In the genomic region with DNA sequence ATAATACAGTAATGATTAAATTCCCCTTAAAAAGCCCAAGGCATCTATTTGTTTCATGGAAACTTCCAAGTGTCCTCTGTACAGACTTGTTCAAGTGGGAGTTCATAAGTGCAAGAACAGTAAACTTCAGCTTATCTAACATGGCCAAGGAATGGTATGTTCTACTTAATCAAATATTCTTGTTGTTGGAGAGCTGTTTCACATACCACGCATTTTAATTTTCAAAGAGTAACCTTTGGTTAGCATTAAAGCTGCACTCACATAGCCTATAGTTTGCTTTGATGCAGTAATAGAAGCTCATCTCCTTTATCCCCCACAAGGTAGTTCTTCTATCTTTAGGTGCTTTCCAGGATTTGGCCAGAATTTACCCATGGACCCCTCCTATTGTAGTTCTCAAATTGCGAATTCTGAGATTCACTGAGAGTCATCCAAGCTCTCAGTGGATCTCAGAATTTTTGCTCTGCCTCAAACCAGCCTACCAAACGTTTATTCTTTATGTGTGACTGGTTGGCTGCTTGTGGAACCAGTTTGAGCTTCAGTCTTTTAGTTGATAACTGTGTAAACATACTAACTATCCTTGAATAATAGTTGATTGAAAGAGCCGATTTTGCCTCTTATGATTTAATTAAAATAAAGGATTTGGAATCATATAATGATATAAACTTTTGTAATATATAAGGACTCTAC, we compare ENCODE assay signal across 22 cellular contexts.
A peak's percentile ranks its signal among the peaks of the same experiment; 100 is the strongest.
DNase-seq lines count a peak whose midpoint lies in the region; ATAC-seq, FAIRE-seq and TF ChIP-seq lines count a peak whose summit lies in the region.
"Had no signal": no experiment of that assay in that cellular context is flagged by ENCODE, and none has a peak within 500 bp of the region (broad histone marks: within the 10 kb centered on the region; RNA-seq: fewer than 3 reads in every experiment).

No MANE protein-coding gene starts in this region.

- no peak overlapping the region for H3K4me3 ChIP-seq in HepG2 (replicated peaks in 1 of 3; ENCODE audit: insufficient read depth in 1 of 3, low read depth in 2 of 3, low read length in 3 of 3)
- H3K4me3 ChIP-seq in right lobe of liver, result no peak overlapping the region
- no peak overlapping the region for H3K4me3 ChIP-seq in esophagus squamous epithelium
- no peak overlapping the region for H3K4me3 ChIP-seq in lung
- H3K4me3 ChIP-seq in urinary bladder (ENCODE audit: low read depth, low read length), result no peak overlapping the region
- H3K4me3 ChIP-seq: BLaER1 treated with 17β-estradiol and CSF1 and Interleukin-3, amounts not matched to agents 10 nM and 100 nM; Peyer's patch; SK-N-MC; vagina had no signal

- intact Hi-C loops in HepG2 (cut with micrococcal nuclease; ENCODE audit: unreplicated experiment) (no loop called here), right lobe of liver (cut with DNase I) (no loop called here), esophagus squamous epithelium (cut with DNase I) (no loop called here)

- ATAC-seq in HepG2, result peak; percentile 69
- no peak for ATAC-seq in right lobe of liver
- peak; percentile 74 for ATAC-seq in lung (ENCODE audit: insufficient read depth, low FRiP score)
- no peak for ATAC-seq in GM18502 (IDR thresholded peaks at IDR 0.05; ENCODE audit: poor library complexity, unreplicated experiment)
- ATAC-seq in HG02759 (IDR thresholded peaks at IDR 0.05; ENCODE audit: unreplicated experiment), result no peak

- TF ChIP-seq CTCF in HepG2 (CRISPR knock-in tag; IDR thresholded peaks at IDR 0.05) (no peak), right lobe of liver (IDR thresholded peaks at IDR 0.05) (no peak), esophagus squamous epithelium (IDR thresholded peaks at IDR 0.05) (no peak), lung (IDR thresholded peaks at IDR 0.05; ENCODE audit: control extremely low read depth, extremely low read depth) (no peak)

- peak overlapping the region; percentile 7; the same call in 1 of the 2 replicates for H3K4me2 ChIP-seq in HepG2 (ENCODE audit: low read depth, low read length)
- H3K4me2 ChIP-seq: BLaER1 treated with 17β-estradiol and CSF1 and Interleukin-3, amounts not matched to agents 10 nM and 100 nM had no signal

- no peaks in the 10 kb centered on the region for H3K79me2 ChIP-seq in HepG2 (ENCODE audit: insufficient read depth, low read length)

- TF ChIP-seq EP300 in HepG2 (IDR thresholded peaks at IDR 0.05; ENCODE audit: low read depth in 2 of 2, low read length in 2 of 2), result no peak; a peak in 1 of 4 replicates
- TF ChIP-seq EP300 in HepG2 (CRISPR knock-in tag; IDR thresholded peaks at IDR 0.05; ENCODE audit: borderline replicate concordance), result no peak

- in situ Hi-C loops in HepG2 (cut with HindIII; ENCODE audit: extremely low pct_ligation_motif_present, low pct_unique_long_range_greater_than_20kb), result no loop called here

- no peak for TF ChIP-seq POLR2A in HepG2 (IDR thresholded peaks at IDR 0.05; ENCODE audit: insufficient read depth in 1 of 2, low read depth in 2 of 2, low read length in 2 of 2)
- TF ChIP-seq POLR2A in right lobe of liver (IDR thresholded peaks at IDR 0.05), result no peak
- no peak for TF ChIP-seq POLR2A in esophagus squamous epithelium (IDR thresholded peaks at IDR 0.05)

- no peaks in the 10 kb centered on the region for H3K9me3 ChIP-seq in HepG2 (ENCODE audit: low read length)
- H3K9me3 ChIP-seq in right lobe of liver, result no peaks in the 10 kb centered on the region
- H3K9me3 ChIP-seq in esophagus squamous epithelium, result no peaks in the 10 kb centered on the region
- peaks cover 0 to 2% of the 10 kb centered on the region in 2 donors for H3K9me3 ChIP-seq in lung (ENCODE audit: control insufficient read depth in 2 of 2, insufficient read depth in 1 of 2, low read length in 1 of 2)
- H3K9me3 ChIP-seq: BLaER1 treated with 17β-estradiol and CSF1 and Interleukin-3, amounts not matched to agents 10 nM and 100 nM; Peyer's patch; vagina had no signal

- BruUV-seq in HepG2 (replicated peaks; lab: Mats Ljungman, UMichigan), result no TSS peak

- DNase-seq in HepG2 (ENCODE audit: low spot score), result peak; percentile 58
- no peak for DNase-seq in right lobe of liver
- DNase-seq in esophagus squamous epithelium (lab: John Stamatoyannopoulos, UW), result no peak
- no peak for DNase-seq in lung (ENCODE audit: low spot score)
- no peak for DNase-seq in stimulated activated CD4-positive, alpha-beta T cell treated with anti-CD3 and anti-CD28 coated beads, Interleukin-2, amount 100 ng/mL, for 48 hours
- DNase-seq: activated CD4-positive, alpha-beta T cell treated with anti-CD3 and anti-CD28 coated beads, Interleukin-2, amount 50 U/mL, for 1 hour; cortex of kidney; head of caudate nucleus; IMR-90; NCI-H1417; NCI-H2107; NCI-H510A treated with DMSO at 0.1 percent for 48 hours; NK-92 treated with Interleukin-12 subunit alpha and Interleukin-12 subunit beta, amount 100 ng/mL, for 24 hours; Peyer's patch; stimulated activated CD4-positive, alpha-beta T cell treated with anti-CD3 and anti-CD28 coated beads, Interleukin-12 subunit alpha, Interleukin-12 subunit beta, amount 100 ng/mL, for 4 hours had no signal

- no peaks in the 10 kb centered on the region for H4K20me1 ChIP-seq in HepG2 (ENCODE audit: insufficient read depth, low read length)
- H4K20me1 ChIP-seq: BLaER1 treated with 17β-estradiol and CSF1 and Interleukin-3, amounts not matched to agents 10 nM and 100 nM had no signal

- POLR2A ChIA-PET in HepG2 (lab: Yijun Ruan, JAX), result interaction anchor here (0.7 to 2.1 kb wide), 2 partner anchors 20 to 55 kb away, joined by 3 to 9 read pairs; no protein-coding TSS in a partner anchor

- WGBS in HepG2 (ENCODE audit: low lambda C conversion rate), result 21% methylated on average over 4 of the region's 4 CpGs
- 57% methylated on average over 4 of the region's 4 CpGs for WGBS in right lobe of liver (ENCODE audit: insufficient coverage, low coverage, low lambda C conversion rate, missing lambda C conversion rate)
- WGBS in esophagus squamous epithelium, 2 donors, result 37 to 45% methylated on average over 4 of the region's 4 CpGs
- 56 to 73% methylated on average over 4 of the region's 4 CpGs for WGBS in lung, 2 donors
- 70% methylated on average over 4 of the region's 4 CpGs for WGBS in urinary bladder

- H3K4me1 ChIP-seq in HepG2 (ENCODE audit: insufficient read depth, low read length) (peaks cover 18% of the 10 kb centered on the region), right lobe of liver (no peaks in the 10 kb centered on the region), esophagus squamous epithelium (no peaks in the 10 kb centered on the region), lung (ENCODE audit: control insufficient read depth in 2 of 2, insufficient read depth in 2 of 2, low read length in 2 of 2) (peaks cover 0 to 2% of the 10 kb centered on the region in 2 donors), urinary bladder (ENCODE audit: insufficient read depth) (no peaks in the 10 kb centered on the region)
- H3K4me1 ChIP-seq: BLaER1 treated with 17β-estradiol and CSF1 and Interleukin-3, amounts not matched to agents 10 nM and 100 nM; Peyer's patch; vagina had no signal

- no peak overlapping the region for H3K9ac ChIP-seq in HepG2 (ENCODE audit: insufficient read depth, low read depth, low read length)
- H3K9ac ChIP-seq: BLaER1 treated with 17β-estradiol and CSF1 and Interleukin-3, amounts not matched to agents 10 nM and 100 nM had no signal

- no peak for TF ChIP-seq RAD21 in HepG2 (CRISPR knock-in tag; IDR thresholded peaks at IDR 0.05)

- peak overlapping the region; percentile 28 for H2AFZ ChIP-seq in HepG2 (ENCODE audit: low read length)

- CTCF ChIA-PET in HepG2 (lab: Yijun Ruan, JAX; ENCODE audit: low intra/inter-chr PET ratio, low total read pairs), result no interaction called here

- H3K36me3 ChIP-seq in HepG2 (replicated peaks in 1 of 2; ENCODE audit: control insufficient read depth in 1 of 2, insufficient read depth in 2 of 2, low read length in 2 of 2) (no peaks in the 10 kb centered on the region), right lobe of liver (no peaks in the 10 kb centered on the region), esophagus squamous epithelium (no peaks in the 10 kb centered on the region), lung (ENCODE audit: control insufficient read depth in 2 of 2, insufficient read depth in 2 of 2, low read length in 2 of 2) (no peaks in the 10 kb centered on the region), urinary bladder (ENCODE audit: insufficient read depth) (no peaks in the 10 kb centered on the region)
- H3K36me3 ChIP-seq: BLaER1 treated with 17β-estradiol and CSF1 and Interleukin-3, amounts not matched to agents 10 nM and 100 nM; Peyer's patch; vagina had no signal

- H3K27ac ChIP-seq in HepG2 (ENCODE audit: extremely low read length, insufficient read depth, low read length), result no peak overlapping the region
- H3K27ac ChIP-seq in right lobe of liver, result no peak overlapping the region
- peak overlapping the region in 3 of 4 donors; percentile 34 to 43 (median 34) for H3K27ac ChIP-seq in esophagus squamous epithelium
- H3K27ac ChIP-seq in lung (ENCODE audit: low read depth in 1 of 2, low read length in 1 of 2), result peak overlapping the region in 1 of 2 donors; percentile 45
- peak overlapping the region; percentile 23 for H3K27ac ChIP-seq in urinary bladder (ENCODE audit: low read depth)
- H3K27ac ChIP-seq: BLaER1 treated with 17β-estradiol and CSF1 and Interleukin-3, amounts not matched to agents 10 nM and 100 nM; HL-60; Peyer's patch; SK-N-MC; vagina had no signal

- no peak for FAIRE-seq in HepG2 (lab: Jason Lieb, UNC)

- H3K27me3 ChIP-seq in HepG2 (ENCODE audit: control insufficient read depth in 1 of 2, insufficient read depth in 2 of 2, low read length in 2 of 2), result no peaks in the 10 kb centered on the region
- no peaks in the 10 kb centered on the region for H3K27me3 ChIP-seq in right lobe of liver
- no peaks in the 10 kb centered on the region for H3K27me3 ChIP-seq in esophagus squamous epithelium
- H3K27me3 ChIP-seq in lung (ENCODE audit: control insufficient read depth, insufficient read depth), result no peaks in the 10 kb centered on the region
- H3K27me3 ChIP-seq: BLaER1 treated with 17β-estradiol and CSF1 and Interleukin-3, amounts not matched to agents 10 nM and 100 nM; Peyer's patch; vagina had no signal

TF ChIP-seq in HepG2, 621 proteins besides CTCF, POLR2A, EP300 and RAD21 (continues in another document):
- TF ChIP-seq ZNF337 (CRISPR knock-in tag; IDR thresholded peaks at IDR 0.05; ENCODE audit: borderline replicate concordance, low read depth), result no peak
- TF ChIP-seq ZEB1 (IDR thresholded peaks at IDR 0.05; ENCODE audit: insufficient replicate concordance, low read depth), result no peak
- TF ChIP-seq SP4 (CRISPR knock-in tag; IDR thresholded peaks at IDR 0.05), result no peak
- TF ChIP-seq BCL6 (CRISPR knock-in tag; IDR thresholded peaks at IDR 0.05), result peak; percentile 77
- TF ChIP-seq ZNF891 (CRISPR knock-in tag; IDR thresholded peaks at IDR 0.05), result no peak
- TF ChIP-seq TAF1 (CRISPR knock-in tag; IDR thresholded peaks at IDR 0.05), result no peak
- no peak for TF ChIP-seq ZNF333 (CRISPR knock-in tag; IDR thresholded peaks at IDR 0.05; ENCODE audit: borderline replicate concordance)

Comparison
In these comparisons a context has a peak if more than half of its experiments do, and no peak if none do; other contexts are left out.
1. ATAC-seq: peak in HepG2 (single experiment) and lung (single experiment); none in right lobe of liver (0 of 4), GM18502 (single experiment) and HG02759 (single experiment).
2. H3K27ac ChIP-seq: peak in esophagus squamous epithelium (3 of 4) and urinary bladder (single experiment); none in HepG2 (single experiment) and right lobe of liver (0 of 3).